ENCODE assay signal across 1 cellular context in genomic region chr20:37202267-37202943, GRCh38.
TF ChIP-seq lines count a peak whose summit lies in the region.

No MANE protein-coding gene starts in this region.

TF ChIP-seq in H1, 55 proteins besides CTCF, POLR2A, EP300 and RAD21 (continued from another document):
- TF ChIP-seq USF2 (IDR thresholded peaks at IDR 0.05; ENCODE audit: low read length) = no peak
- TF ChIP-seq YY1 (IDR thresholded peaks at IDR 0.05; ENCODE audit: low read depth, low read length) = no peak
- TF ChIP-seq EGR1 (IDR thresholded peaks at IDR 0.05; ENCODE audit: borderline replicate concordance, low read depth, low read length) = no peak
- no peak for TF ChIP-seq BACH1 (IDR thresholded peaks at IDR 0.05; ENCODE audit: low read length)
- no peak for TF ChIP-seq MAX (IDR thresholded peaks at IDR 0.05)
- no peak for TF ChIP-seq BCL11A (IDR thresholded peaks at IDR 0.05; ENCODE audit: low read depth in 2 of 2, low read length in 2 of 2)
- TF ChIP-seq, protein P1, sequence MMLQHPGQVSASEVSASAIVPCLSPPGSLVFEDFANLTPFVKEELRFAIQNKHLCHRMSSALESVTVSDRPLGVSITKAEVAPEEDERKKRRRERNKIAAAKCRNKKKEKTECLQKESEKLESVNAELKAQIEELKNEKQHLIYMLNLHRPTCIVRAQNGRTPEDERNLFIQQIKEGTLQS (IDR thresholded peaks at IDR 0.05; ENCODE audit: insufficient read depth, low read depth, low read length) = no peak
- no peak for TF ChIP-seq POLR2AphosphoS5 (IDR thresholded peaks at IDR 0.05; ENCODE audit: low read depth, low read length)
- TF ChIP-seq CHD2 (IDR thresholded peaks at IDR 0.05; ENCODE audit: low read length) = no peak
- TF ChIP-seq ZNF274 (IDR thresholded peaks at IDR 0.05; ENCODE audit: borderline replicate concordance, extremely low read depth, low read length) = no peak
